ENCODE assay signal across 14 cellular contexts in the genomic region with DNA sequence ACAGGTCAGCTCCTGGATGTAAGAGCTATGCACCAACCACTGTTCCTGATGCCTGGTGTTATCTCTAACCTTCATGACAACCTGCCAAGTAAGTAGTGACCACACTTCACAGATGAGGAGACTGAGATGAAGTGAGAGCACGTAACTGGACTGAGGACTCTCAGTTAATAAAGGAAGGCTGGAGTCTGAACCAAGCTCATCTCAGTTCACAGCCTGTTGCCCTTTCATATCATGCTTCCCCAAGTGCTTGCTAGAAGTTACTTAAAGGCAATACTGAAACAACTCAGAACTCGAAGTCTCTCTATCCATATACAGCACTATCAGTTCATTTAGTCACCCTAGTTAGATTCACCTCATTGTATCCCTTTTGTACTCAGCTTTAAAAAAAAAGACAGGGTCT.
A peak's percentile ranks its signal among the peaks of the same experiment; 100 is the strongest.
DNase-seq lines count a peak whose midpoint lies in the region; ATAC-seq lines count a peak whose summit lies in the region.
"Had no signal": no experiment of that assay in that cellular context is flagged by ENCODE, and none has a peak within 500 bp of the region (broad histone marks: within the 10 kb centered on the region; RNA-seq: fewer than 3 reads in every experiment).

No MANE protein-coding gene starts in this region.

- peak overlapping the region; percentile 21 to 25 for H3K4me3 Mint-ChIP-seq in activated T-cell treated with anti-CD3 and anti-CD28 coated beads, Interleukin-2, amount 50 U/mL, for 72 hours
- peak overlapping the region in 1 of 10 donors; percentile 39 for H3K4me3 Mint-ChIP-seq in naive thymus-derived CD4-positive, alpha-beta T cell
- H3K4me3 Mint-ChIP-seq: stimulated activated memory B cell treated with anti-CD40 and anti-IgM and Interleukin-4, amounts not matched to agents 10 μg/mL and 1 μg/mL and 100 μg/mL, for 72 hours had no signal

- H3K4me1 Mint-ChIP-seq in activated T-cell treated with anti-CD3 and anti-CD28 coated beads, Interleukin-2, amount 50 U/mL, for 72 hours (ENCODE audit: low read depth) = peaks cover 77% of the 10 kb centered on the region
- H3K4me1 Mint-ChIP-seq in naive thymus-derived CD4-positive, alpha-beta T cell = peaks cover 40 to 95% (median 78%) of the 10 kb centered on the region in 7 donors
- H3K4me1 Mint-ChIP-seq: stimulated activated memory B cell treated with anti-CD40 and anti-IgM and Interleukin-4, amounts not matched to agents 10 μg/mL and 1 μg/mL and 100 μg/mL, for 72 hours had no signal

- no peaks in the 10 kb centered on the region for H3K27me3 Mint-ChIP-seq in activated T-cell treated with anti-CD3 and anti-CD28 coated beads, Interleukin-2, amount 50 U/mL, for 72 hours (ENCODE audit: low read depth)
- H3K27me3 Mint-ChIP-seq in naive thymus-derived CD4-positive, alpha-beta T cell = no peaks in the 10 kb centered on the region
- H3K27me3 Mint-ChIP-seq: stimulated activated memory B cell treated with anti-CD40 and anti-IgM and Interleukin-4, amounts not matched to agents 10 μg/mL and 1 μg/mL and 100 μg/mL, for 72 hours had no signal

- no peaks in the 10 kb centered on the region for H3K36me3 ChIP-seq in naive thymus-derived CD4-positive, alpha-beta T cell (ENCODE audit: control insufficient read depth in 2 of 3, insufficient read depth in 3 of 3, low read length in 3 of 3)

- H3K4me1 ChIP-seq in naive thymus-derived CD4-positive, alpha-beta T cell (ENCODE audit: control insufficient read depth in 2 of 2, insufficient read depth in 2 of 2, low read length in 2 of 2) = peaks cover 14 to 50% of the 10 kb centered on the region in 2 donors

- H3K27me3 ChIP-seq in naive thymus-derived CD4-positive, alpha-beta T cell (ENCODE audit: control insufficient read depth in 2 of 2, insufficient read depth in 2 of 2, low read length in 2 of 2) = no peaks in the 10 kb centered on the region

- peaks cover 13 to 23% of the 10 kb centered on the region in 2 donors for H3K36me3 Mint-ChIP-seq in activated T-cell treated with anti-CD3 and anti-CD28 coated beads, Interleukin-2, amount 50 U/mL, for 72 hours (ENCODE audit: insufficient read depth in 2 of 2)
- peaks cover 19 to 50% (median 37%) of the 10 kb centered on the region in 5 donors for H3K36me3 Mint-ChIP-seq in naive thymus-derived CD4-positive, alpha-beta T cell

- H3K9me3 Mint-ChIP-seq in activated T-cell treated with anti-CD3 and anti-CD28 coated beads, Interleukin-2, amount 50 U/mL, for 72 hours = peaks cover 0 to 12% of the 10 kb centered on the region in 2 donors
- peaks cover 0 to 48% (median 22%) of the 10 kb centered on the region in 11 donors for H3K9me3 Mint-ChIP-seq in naive thymus-derived CD4-positive, alpha-beta T cell
- H3K9me3 Mint-ChIP-seq: stimulated activated memory B cell treated with anti-CD40 and anti-IgM and Interleukin-4, amounts not matched to agents 10 μg/mL and 1 μg/mL and 100 μg/mL, for 72 hours had no signal

- no peak for DNase-seq in activated T-cell treated with anti-CD3 and anti-CD28 coated beads, Interleukin-2, amount 50 U/mL, for 72 hours
- DNase-seq in activated T-cell treated with anti-CD3 and anti-CD28 coated beads, Interleukin-2, amount 50 U/mL, for 48 hours = no peak
- no peak for DNase-seq in naive thymus-derived CD4-positive, alpha-beta T cell
- DNase-seq in hepatic stellate cell (ENCODE audit: low spot score) (no peak), Right ventricle myocardium superior (no peak), AG08395 (ENCODE audit: low spot score) (no peak)
- DNase-seq: activated naive CD4-positive, alpha-beta T cell; GDM1; NCI-H1105; PC-9 had no signal

- peak overlapping the region; percentile 43 for H3K27ac Mint-ChIP-seq in activated T-cell treated with anti-CD3 and anti-CD28 coated beads, Interleukin-2, amount 50 U/mL, for 72 hours
- peak overlapping the region in 7 of 9 donors; percentile 9 to 76 (median 35) for H3K27ac Mint-ChIP-seq in naive thymus-derived CD4-positive, alpha-beta T cell
- H3K27ac Mint-ChIP-seq: stimulated activated memory B cell treated with anti-CD40 and anti-IgM and Interleukin-4, amounts not matched to agents 10 μg/mL and 1 μg/mL and 100 μg/mL, for 72 hours had no signal

- CTCF ChIA-PET in naive thymus-derived CD4-positive, alpha-beta T cell (lab: Charles Lee) = interaction anchor here (1.0 to 1.1 kb wide), 3 partner anchors 9 to 294 kb away, joined by 3 to 4 read pairs (median 4); no protein-coding TSS in a partner anchor

- no peak overlapping the region for H3K27ac ChIP-seq in naive thymus-derived CD4-positive, alpha-beta T cell (ENCODE audit: low read depth, low read length)
- H3K27ac ChIP-seq: PC-9 had no signal

- ATAC-seq in activated T-cell treated with anti-CD3 and anti-CD28 coated beads, Interleukin-2, amount 50 U/mL, for 72 hours (replicated peaks in 1 of 2) = peak; percentile 64 to 68
- ATAC-seq in GM21717 (IDR thresholded peaks at IDR 0.05; ENCODE audit: unreplicated experiment) (peak; percentile 70), HG03175 (IDR thresholded peaks at IDR 0.05; ENCODE audit: unreplicated experiment) (peak; percentile 72), Right ventricle myocardium superior (ENCODE audit: poor library complexity) (no peak)
- no peak for ATAC-seq in naive thymus-derived CD4-positive, alpha-beta T cell
- ATAC-seq: stimulated activated memory B cell treated with anti-CD40 and anti-IgM and Interleukin-4, amounts not matched to agents 10 μg/mL and 1 μg/mL and 100 μg/mL, for 72 hours had no signal

- H3K4me3 ChIP-seq in naive thymus-derived CD4-positive, alpha-beta T cell (ENCODE audit: low read length) = no peak overlapping the region
- H3K4me3 ChIP-seq: PC-9, smooth muscle cell had no signal

- H3K9me3 ChIP-seq in naive thymus-derived CD4-positive, alpha-beta T cell (ENCODE audit: control insufficient read depth in 2 of 3, low read length in 3 of 3) = peaks cover 0 to 9% (median 5%) of the 10 kb centered on the region in 3 experiments

- intact Hi-C loops in naive thymus-derived CD4-positive, alpha-beta T cell (cut with micrococcal nuclease) = loop anchor here (10.0 kb wide), 2 partner anchors 317 to 747 kb away; no protein-coding TSS in a partner anchor
- intact Hi-C loops in Right ventricle myocardium superior (cut with DNase I) = no loop called here

- POLR2A ChIA-PET in naive thymus-derived CD4-positive, alpha-beta T cell (lab: Charles Lee) = no interaction called here

Comparison
In these comparisons a context has a peak if more than half of its experiments do, and no peak if none do; other contexts are left out.
1. ATAC-seq: peak in activated T-cell treated with anti-CD3 and anti-CD28 coated beads, Interleukin-2, amount 50 U/mL, for 72 hours (2 of 2), GM21717 (single experiment) and HG03175 (single experiment); none in naive thymus-derived CD4-positive, alpha-beta T cell (single experiment) and Right ventricle myocardium superior (single experiment).